12 cellular contexts compared by ENCODE assay signal in the genomic region with DNA sequence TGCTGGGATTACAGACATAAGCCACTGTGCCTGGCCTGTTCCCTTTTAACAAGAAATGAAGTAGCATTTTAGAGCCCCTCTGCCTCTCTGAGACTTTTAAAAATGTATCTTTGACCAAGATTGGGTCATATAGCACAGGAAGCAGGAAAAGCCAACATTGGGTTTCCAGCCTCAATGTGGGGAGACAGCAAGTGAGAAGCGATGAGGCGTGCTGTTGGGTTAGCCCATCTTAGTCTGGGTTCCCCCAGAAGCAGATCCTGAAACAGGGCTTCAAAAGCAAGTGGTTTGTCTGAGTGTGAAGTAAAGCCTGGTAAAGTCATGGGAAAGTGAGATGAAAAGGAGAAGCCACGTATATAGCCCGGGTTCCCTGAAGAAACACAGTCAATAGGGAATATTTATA. TPM values are rescaled to one million over a fixed set of nuclear protein-coding genes. Genes with fewer than 3 reads are reported as not detected.
"Had no signal": no experiment of that assay in that cellular context is flagged by ENCODE, and none has a peak within 500 bp of the region (broad histone marks: within the 10 kb centered on the region; RNA-seq: fewer than 3 reads in every experiment).

No MANE protein-coding gene starts in this region.

- H3K4me3 Mint-ChIP-seq: IgD-negative memory B cell had no signal

- H3K4me2 ChIP-seq: KMS-11 had no signal

- DNase-seq: IMR-90, Karpas-422, KBM-7, KG1 had no signal

- H3K27ac ChIP-seq: HL-60, KMS-11 had no signal

- FAIRE-seq: HepG2, HTR-8/SVneo, K562 had no signal

- H3K27ac Mint-ChIP-seq: IgD-negative memory B cell had no signal

- H3K9me3 Mint-ChIP-seq: IgD-negative memory B cell had no signal

- H3K4me3 ChIP-seq: K562 had no signal

- ATAC-seq: HepG2, K562 had no signal

- H3K9ac ChIP-seq: KMS-11 had no signal

- H3K36me3 Mint-ChIP-seq: IgD-negative memory B cell had no signal

- H3K4me1 Mint-ChIP-seq: IgD-negative memory B cell had no signal

RNA-seq across cellular contexts. Expression of a gene that starts 48.2 kb away (rescaled TPM):
- total RNA-seq: HepG2, HT-29, HT1080, IMR-90 had no signal
- polyA plus RNA-seq: HepG2, IMR-90 had no signal
